ENCODE assay signal across 1 cellular context in genomic region chr16:88811850-88812736, GRCh38.
TF ChIP-seq lines count a peak whose summit lies in the region.

TSS of gene APRT (minus strand) at chr16:88811928. CDS start at chr16:88811899, 29 bp downstream.

TF ChIP-seq in HepG2, 621 proteins besides CTCF, POLR2A, EP300 and RAD21 (continued from another document and continues in another):
- TF ChIP-seq ZNF850 (CRISPR knock-in tag; conservative IDR thresholded peaks at IDR 0.05) (peak; percentile 96; the same call in 1 of the 2 replicates), ZNF34 (CRISPR knock-in tag; IDR thresholded peaks at IDR 0.05; ENCODE audit: borderline replicate concordance) (0 out of 2 replicates have a peak, but pooled peaks have one; percentile 76), NPAS2 (CRISPR knock-in tag; IDR thresholded peaks at IDR 0.05; ENCODE audit: borderline replicate concordance) (no peak), ZBTB3 (CRISPR knock-in tag; IDR thresholded peaks at IDR 0.05; ENCODE audit: borderline replicate concordance, low read depth) (0 out of 2 replicates have a peak, but pooled peaks have one; percentile 84), FOXC1 (CRISPR knock-in tag; IDR thresholded peaks at IDR 0.05; ENCODE audit: borderline replicate concordance) (0 out of 2 replicates have a peak, but pooled peaks have one; percentile 23), ZNF790 (CRISPR knock-in tag; IDR thresholded peaks at IDR 0.05; ENCODE audit: borderline replicate concordance) (peak; percentile 92; the same call in 1 of the 2 replicates), MEIS2 (CRISPR knock-in tag; IDR thresholded peaks at IDR 0.05) (peak; percentile 17; the same call in 1 of the 2 replicates), ZBTB1 (CRISPR knock-in tag; IDR thresholded peaks at IDR 0.05; ENCODE audit: borderline replicate concordance) (no peak), ZNF792 (CRISPR knock-in tag; IDR thresholded peaks at IDR 0.05) (peak; percentile 34), RORA (CRISPR knock-in tag; IDR thresholded peaks at IDR 0.05) (no peak), KDM5A (IDR thresholded peaks at IDR 0.05; ENCODE audit: borderline replicate concordance, low read length) (peak; percentile 84), PHB2 (IDR thresholded peaks at IDR 0.05; ENCODE audit: partially characterized antibody) (no peak), MAFF (IDR thresholded peaks at IDR 0.05; ENCODE audit: low read depth, low read length) (no peak), MAZ (IDR thresholded peaks at IDR 0.05; ENCODE audit: borderline replicate concordance, low read depth, low read length) (peak; percentile 56; the same call in 1 of the 2 replicates), MAZ (CRISPR knock-in tag; IDR thresholded peaks at IDR 0.05; ENCODE audit: low read depth) (peak; percentile 60), RFX5 (IDR thresholded peaks at IDR 0.05; ENCODE audit: low read depth, low read length) (no peak; the same call in 1 of the 2 replicates), ZNF777 (CRISPR knock-in tag; IDR thresholded peaks at IDR 0.05) (0 out of 2 replicates have a peak, but pooled peaks have one; percentile 60), SOX6 (IDR thresholded peaks at IDR 0.05) (no peak), SOX6 (CRISPR knock-in tag; IDR thresholded peaks at IDR 0.05) (no peak; the same call in none of the 2 replicates), ZMYM2 (CRISPR knock-in tag; IDR thresholded peaks at IDR 0.05) (no peak), ZFY (CRISPR knock-in tag; IDR thresholded peaks at IDR 0.05) (peak; percentile 72), SP2 (CRISPR knock-in tag; IDR thresholded peaks at IDR 0.05) (no peak), DZIP1 (CRISPR knock-in tag; IDR thresholded peaks at IDR 0.05) (peak; percentile 85; the same call in 1 of the 2 replicates), ZNF180 (CRISPR knock-in tag; IDR thresholded peaks at IDR 0.05; ENCODE audit: borderline replicate concordance, low read depth) (no peak), ZBTB7A (CRISPR knock-in tag; IDR thresholded peaks at IDR 0.05) (peak; percentile 83; the same call in 1 of the 2 replicates), PRMT3 (CRISPR knock-in tag; IDR thresholded peaks at IDR 0.05; ENCODE audit: borderline replicate concordance, low read depth) (no peak), ARNT (IDR thresholded peaks at IDR 0.05) (no peak), POLR2AphosphoS2 (IDR thresholded peaks at IDR 0.05; ENCODE audit: low read depth, low read length) (no peak), TEF (CRISPR knock-in tag; IDR thresholded peaks at IDR 0.05) (no peak), SUZ12 (IDR thresholded peaks at IDR 0.05; ENCODE audit: low read depth, low read length) (no peak), PBX2 (CRISPR knock-in tag; IDR thresholded peaks at IDR 0.05) (no peak), GZF1 (CRISPR knock-in tag; IDR thresholded peaks at IDR 0.05) (peak; percentile 99), ZNF143 (CRISPR knock-in tag; IDR thresholded peaks at IDR 0.05) (no peak), ZNF703 (CRISPR knock-in tag; IDR thresholded peaks at IDR 0.05; ENCODE audit: borderline replicate concordance) (0 out of 2 replicates have a peak, but pooled peaks have one; percentile 68), NFE2L2 (IDR thresholded peaks at IDR 0.05; ENCODE audit: low read length) (no peak), ZKSCAN8 (CRISPR knock-in tag; IDR thresholded peaks at IDR 0.05; ENCODE audit: borderline replicate concordance) (peak; percentile 43; the same call in 1 of the 2 replicates), TOPORS (CRISPR knock-in tag; IDR thresholded peaks at IDR 0.05) (no peak; the same call in 1 of the 2 replicates), THRA (CRISPR knock-in tag; IDR thresholded peaks at IDR 0.05; ENCODE audit: borderline replicate concordance) (peak; percentile 25; the same call in 1 of the 2 replicates), SOX5 (CRISPR knock-in tag; IDR thresholded peaks at IDR 0.05; ENCODE audit: borderline replicate concordance) (peak; percentile 42; the same call in 1 of the 2 replicates), ZBTB26 (CRISPR knock-in tag; IDR thresholded peaks at IDR 0.05; ENCODE audit: borderline replicate concordance) (no peak), KDM3A (CRISPR knock-in tag; IDR thresholded peaks at IDR 0.05; ENCODE audit: low read depth) (peak; percentile 12; the same call in 1 of the 2 replicates), ZNF746 (CRISPR knock-in tag; IDR thresholded peaks at IDR 0.05) (0 out of 2 replicates have a peak, but pooled peaks have one; percentile 16), ADNP (CRISPR knock-in tag; IDR thresholded peaks at IDR 0.05) (no peak), WIZ (CRISPR knock-in tag; IDR thresholded peaks at IDR 0.05) (peak; percentile 90), ZNF441 (CRISPR knock-in tag; IDR thresholded peaks at IDR 0.05; ENCODE audit: borderline replicate concordance) (no peak), ZNF367 (CRISPR knock-in tag; IDR thresholded peaks at IDR 0.05; ENCODE audit: borderline replicate concordance) (no peak), E2F5 (CRISPR knock-in tag; conservative IDR thresholded peaks at IDR 0.05) (peak; percentile 15), ZFP82 (CRISPR knock-in tag; IDR thresholded peaks at IDR 0.05; ENCODE audit: borderline replicate concordance) (peak; percentile 67), ZNF17 (CRISPR knock-in tag; IDR thresholded peaks at IDR 0.05) (no peak; the same call in 1 of the 2 replicates), TRAFD1 (CRISPR knock-in tag; IDR thresholded peaks at IDR 0.05; ENCODE audit: borderline replicate concordance) (no peak), KIAA2018 (CRISPR knock-in tag; IDR thresholded peaks at IDR 0.05; ENCODE audit: borderline replicate concordance) (no peak)
